ENCODE assay signal across 12 cellular contexts in genomic region chr19:38034153-38034835, GRCh38.
DNase-seq lines count a peak whose midpoint lies in the region; ATAC-seq lines count a peak whose summit lies in the region.
"Had no signal": no experiment of that assay in that cellular context is flagged by ENCODE, and none has a peak within 500 bp of the region (broad histone marks: within the 10 kb centered on the region; RNA-seq: fewer than 3 reads in every experiment).

No MANE protein-coding gene starts in this region.

- H3K4ac ChIP-seq in mesendoderm (ENCODE audit: low read depth, low read length) = no peak overlapping the region
- no peak overlapping the region for H3K4ac ChIP-seq in trophoblast cell (ENCODE audit: low read depth, low read length)

- H2BK5ac ChIP-seq in mesendoderm (ENCODE audit: low read length) (no peak overlapping the region), trophoblast cell (ENCODE audit: low read depth, low read length, poor library complexity) (no peak overlapping the region)

- H3K27me3 ChIP-seq in mesendoderm (ENCODE audit: insufficient read depth, low read length, poor library complexity) (no peaks in the 10 kb centered on the region), trophoblast cell (ENCODE audit: insufficient read depth, low read length) (no peaks in the 10 kb centered on the region)
- H3K27me3 ChIP-seq: cardiac muscle cell, heart right ventricle had no signal

- H2BK120ac ChIP-seq in mesendoderm (ENCODE audit: low read depth, low read length) = no peak overlapping the region
- H2BK120ac ChIP-seq in trophoblast cell (ENCODE audit: insufficient read depth, low read length, poor library complexity) = no peak overlapping the region

- no peak overlapping the region for H2BK15ac ChIP-seq in mesendoderm (replicated peaks; ENCODE audit: low read depth)

- H3K79me2 ChIP-seq in mesendoderm (ENCODE audit: control insufficient read depth, insufficient read depth, low read length) (no peaks in the 10 kb centered on the region), trophoblast cell (ENCODE audit: control insufficient read depth, insufficient read depth, low read length, poor library complexity) (no peaks in the 10 kb centered on the region)

- peak overlapping the region; percentile 51 for H3K56ac ChIP-seq in mesendoderm (ENCODE audit: low read length)

- no CpG with 5 or more reads among the region's 10 CpGs for WGBS in mesendoderm (ENCODE audit: extremely low coverage, insufficient coverage, low lambda C conversion rate)
- WGBS in trophoblast cell (ENCODE audit: extremely low coverage, insufficient coverage, insufficient read length) = no CpG with 5 or more reads among the region's 10 CpGs

- H2AK5ac ChIP-seq in mesendoderm (ENCODE audit: low read length) = no peak overlapping the region
- H2AK5ac ChIP-seq in trophoblast cell (ENCODE audit: low read length) = no peak overlapping the region

- H3K9me3 ChIP-seq in trophoblast cell (ENCODE audit: insufficient read depth, low read depth, low read length) = peaks cover 2% of the 10 kb centered on the region

- H3K23ac ChIP-seq in mesendoderm (ENCODE audit: low read length) = no peak overlapping the region
- no peak overlapping the region for H3K23ac ChIP-seq in trophoblast cell (ENCODE audit: low read length)

- H3K79me1 ChIP-seq in mesendoderm (ENCODE audit: low read length) = peaks cover 3% of the 10 kb centered on the region
- H3K79me1 ChIP-seq in trophoblast cell (ENCODE audit: low read length) = no peaks in the 10 kb centered on the region

- no peak overlapping the region for H3K9ac ChIP-seq in mesendoderm (ENCODE audit: low read length)
- H3K9ac ChIP-seq in trophoblast cell (ENCODE audit: low read length) = no peak overlapping the region

- no peak overlapping the region for H4K8ac ChIP-seq in mesendoderm (ENCODE audit: low read depth, low read length)
- H4K8ac ChIP-seq in trophoblast cell (ENCODE audit: low read depth, low read length) = no peak overlapping the region

- H4K91ac ChIP-seq in trophoblast cell (ENCODE audit: low read depth, low read length) = no peak overlapping the region

- no peak overlapping the region for H4K5ac ChIP-seq in mesendoderm (ENCODE audit: low read length)

- H3K4me1 ChIP-seq in mesendoderm (ENCODE audit: control insufficient read depth, low read depth, low read length) = peaks cover 4% of the 10 kb centered on the region
- H3K4me1 ChIP-seq in trophoblast cell (ENCODE audit: control insufficient read depth in 1 of 2, insufficient read depth in 2 of 2, low read length in 2 of 2) = peaks cover 13 to 15% of the 10 kb centered on the region in 2 experiments

- no peak overlapping the region for H3K4me3 ChIP-seq in mesendoderm (ENCODE audit: low read length)
- no peak overlapping the region for H3K4me3 ChIP-seq in trophoblast cell (ENCODE audit: low read depth, low read length)
- H3K4me3 ChIP-seq: cardiac muscle cell, heart right ventricle had no signal

- H3K4me2 ChIP-seq in mesendoderm (ENCODE audit: low read length) = no peak overlapping the region
- H3K4me2 ChIP-seq in trophoblast cell (ENCODE audit: low read length) = no peak overlapping the region

- no peak overlapping the region for H3K14ac ChIP-seq in trophoblast cell (ENCODE audit: low read length)

- DNase-seq in ELR (ENCODE audit: low read depth) (peak; percentile 75), RPMI8226 (peak; percentile 55), mesendoderm (no peak), trophoblast cell (no peak), HK-2 (ENCODE audit: unreplicated experiment) (no peak), NCI-H1092 treated with DMSO at 0.1 percent for 48 hours (lab: John Stamatoyannopoulos, UW) (no peak)
- DNase-seq: activated CD8-positive, alpha-beta T cell treated with anti-CD3 and anti-CD28 coated beads, Interleukin-2, amount 10 ng/mL, durations not matched to agents 7 days and 5 days; heart right ventricle; NK-92 treated with Interleukin-12 subunit alpha and Interleukin-12 subunit beta, amount 100 ng/mL, for 24 hours had no signal

- H3K36me3 ChIP-seq in mesendoderm (ENCODE audit: control insufficient read depth, insufficient read depth, low read length) (no peaks in the 10 kb centered on the region), trophoblast cell (ENCODE audit: control insufficient read depth in 1 of 2, insufficient read depth in 2 of 2, low read length in 2 of 2) (no peaks in the 10 kb centered on the region)
- H3K36me3 ChIP-seq: cardiac muscle cell had no signal

- H4K12ac ChIP-seq in trophoblast cell (ENCODE audit: low read depth, low read length) = no peak overlapping the region

- no peak overlapping the region for H3K27ac ChIP-seq in mesendoderm (ENCODE audit: low read depth, low read length)
- no peak overlapping the region for H3K27ac ChIP-seq in trophoblast cell (ENCODE audit: low read depth, low read length)
- H3K27ac ChIP-seq: cardiac muscle cell had no signal

- ATAC-seq in HG03159 (IDR thresholded peaks at IDR 0.05; ENCODE audit: unreplicated experiment) (peak; percentile 17), GM18517 (IDR thresholded peaks at IDR 0.05; ENCODE audit: unreplicated experiment) (no peak)
- ATAC-seq: activated CD8-positive, alpha-beta T cell treated with anti-CD3 and anti-CD28 coated beads, Interleukin-2, amount 10 ng/mL, durations not matched to agents 7 days and 5 days had no signal

- H2BK12ac ChIP-seq in trophoblast cell (ENCODE audit: low read length) = no peak overlapping the region

- H3K18ac ChIP-seq in mesendoderm (ENCODE audit: low read length) (no peak overlapping the region), trophoblast cell (ENCODE audit: low read length) (no peak overlapping the region)

- H2AFZ ChIP-seq in trophoblast cell (ENCODE audit: insufficient read depth, low read length, poor library complexity) = no peak overlapping the region

Comparison
In these comparisons a context has a peak if more than half of its experiments do, and no peak if none do; other contexts are left out.
1. DNase-seq: peak in ELR (single experiment) and RPMI8226 (single experiment); none in mesendoderm (single experiment), trophoblast cell (0 of 2), HK-2 (single experiment) and NCI-H1092 treated with DMSO at 0.1 percent for 48 hours (single experiment).